9 cellular contexts compared by ENCODE assay signal in genomic region chr2:85741811-85742507, GRCh38. TPM values are rescaled to one million over a fixed set of nuclear protein-coding genes. Genes with fewer than 3 reads are reported as not detected.
DNase-seq lines count a peak whose midpoint lies in the region; ATAC-seq, FAIRE-seq and TF ChIP-seq lines count a peak whose summit lies in the region.
"Had no signal": no experiment of that assay in that cellular context is flagged by ENCODE, and none has a peak within 500 bp of the region (broad histone marks: within the 10 kb centered on the region; RNA-seq: fewer than 3 reads in every experiment).

No MANE protein-coding gene starts in this region.

- peak overlapping the region; percentile 38 for H3K4me3 Mint-ChIP-seq in mesothelial cell of epicardium
- no peak overlapping the region for H3K4me3 Mint-ChIP-seq in activated CD4-positive, alpha-beta memory T cell treated with anti-CD3 and anti-CD28 coated beads, Interleukin-2, amount 10 ng/mL, durations not matched to agents 7 days and 5 days
- H3K4me3 Mint-ChIP-seq: activated naive CD4-positive, alpha-beta T cell treated with anti-CD3 and anti-CD28 coated beads, Interleukin-2, amount 50 U/mL, for 24 hours had no signal

- CTCF ChIA-PET in BJ (lab: Yijun Ruan, JAX) (interaction anchor here (0.5 to 5.4 kb wide), 21 partner anchors 9 to 109 kb away, joined by 3 to 36 read pairs (median 4); partner anchors contain the start of gene ATOH8), GM10248 (lab: Yijun Ruan, JAX) (interaction anchor here (0.6 to 4.2 kb wide), 11 partner anchors 9 to 349 kb away, joined by 3 to 32 read pairs (median 5); partner anchors contain the start of gene ST3GAL5)
- CTCF ChIA-PET in activated CD4-positive, alpha-beta memory T cell treated with anti-CD3 and anti-CD28 coated beads, Interleukin-2, amount 10 ng/mL, durations not matched to agents 7 days and 5 days (lab: Charles Lee): interaction anchor here (0.6 to 1.7 kb wide), 4 partner anchors 9 to 176 kb away, joined by 3 to 5 read pairs (median 4); no protein-coding TSS in a partner anchor

- peaks cover 1% of the 10 kb centered on the region for H3K27me3 Mint-ChIP-seq in mesothelial cell of epicardium (ENCODE audit: low read depth)
- peaks cover 86% of the 10 kb centered on the region for H3K27me3 Mint-ChIP-seq in activated CD4-positive, alpha-beta memory T cell treated with anti-CD3 and anti-CD28 coated beads, Interleukin-2, amount 10 ng/mL, durations not matched to agents 7 days and 5 days

- POLR2A ChIA-PET in BJ (lab: Charles Lee): interaction anchor here (0.8 to 1.2 kb wide), 3 partner anchors 12 to 30 kb away, joined by 3 to 4 read pairs (median 3); partner anchors contain the start of gene ATOH8
- POLR2A ChIA-PET in GM10248 (lab: Yijun Ruan, JAX): no interaction called here
- POLR2A ChIA-PET in activated CD4-positive, alpha-beta memory T cell treated with anti-CD3 and anti-CD28 coated beads, Interleukin-2, amount 10 ng/mL, durations not matched to agents 7 days and 5 days (lab: Charles Lee): interaction anchor here (0.6 kb wide), 1 partner anchor 61 kb away, joined by 3 read pairs; no protein-coding TSS in a partner anchor

- peaks cover 53% of the 10 kb centered on the region for H3K4me1 Mint-ChIP-seq in mesothelial cell of epicardium
- no peaks in the 10 kb centered on the region for H3K4me1 Mint-ChIP-seq in activated CD4-positive, alpha-beta memory T cell treated with anti-CD3 and anti-CD28 coated beads, Interleukin-2, amount 10 ng/mL, durations not matched to agents 7 days and 5 days
- H3K4me1 Mint-ChIP-seq: activated naive CD4-positive, alpha-beta T cell treated with anti-CD3 and anti-CD28 coated beads, Interleukin-2, amount 50 U/mL, for 24 hours had no signal

- H3K36me3 Mint-ChIP-seq in mesothelial cell of epicardium: peaks cover 2% of the 10 kb centered on the region
- no peaks in the 10 kb centered on the region for H3K36me3 Mint-ChIP-seq in activated CD4-positive, alpha-beta memory T cell treated with anti-CD3 and anti-CD28 coated beads, Interleukin-2, amount 10 ng/mL, durations not matched to agents 7 days and 5 days (ENCODE audit: low read depth)
- H3K36me3 Mint-ChIP-seq: activated naive CD4-positive, alpha-beta T cell treated with anti-CD3 and anti-CD28 coated beads, Interleukin-2, amount 50 U/mL, for 24 hours had no signal

- no peak overlapping the region; the same call in 1 of the 2 replicates for H3K4me3 ChIP-seq in BJ (ENCODE audit: low read depth, low read length)
- H3K4me3 ChIP-seq in dorsolateral prefrontal cortex: peak overlapping the region in 44 of 59 donors; percentile 2 to 56 (median 26)

- peak; percentile 59 for FAIRE-seq in urothelium cell line (lab: Jason Lieb, UNC)

- intact Hi-C loops in dorsolateral prefrontal cortex (cut with DNase I): loop anchor here (1.0 to 10.0 kb wide), 2 partner anchors 30 to 143 kb away; partner anchors contain the start of gene ST3GAL5 (in 1 of the 2)

- no peaks in the 10 kb centered on the region for H3K9me3 Mint-ChIP-seq in mesothelial cell of epicardium
- no peaks in the 10 kb centered on the region for H3K9me3 Mint-ChIP-seq in activated CD4-positive, alpha-beta memory T cell treated with anti-CD3 and anti-CD28 coated beads, Interleukin-2, amount 10 ng/mL, durations not matched to agents 7 days and 5 days
- H3K9me3 Mint-ChIP-seq: activated naive CD4-positive, alpha-beta T cell treated with anti-CD3 and anti-CD28 coated beads, Interleukin-2, amount 50 U/mL, for 24 hours had no signal

- peak overlapping the region; percentile 78 to 100 (median 98) for H3K27ac ChIP-seq in dorsolateral prefrontal cortex

- TF ChIP-seq CTCF in BJ (IDR thresholded peaks at IDR 0.05; ENCODE audit: insufficient read depth, low read depth, low read length) (peak; percentile 13; the same call in 1 of the 2 replicates), dorsolateral prefrontal cortex (IDR thresholded peaks at IDR 0.05 in 54 of 56, conservative IDR thresholded peaks at IDR 0.05 in 2 of 56; ENCODE audit: low read depth in 1 of 56, partially characterized antibody in 56 of 56) (peak in 10 of 56 donors; percentile 9 to 27 (median 16)), mesothelial cell of epicardium (IDR thresholded peaks at IDR 0.05; ENCODE audit: unreplicated experiment) (no peak), GM10248 (IDR thresholded peaks at IDR 0.05; ENCODE audit: control extremely low read depth, extremely low read depth, low read depth, missing control alignments) (no peak)

- DNase-seq in BJ (ENCODE audit: low read depth): no peak
- DNase-seq in NCI-H2227 (lab: John Stamatoyannopoulos, UW; ENCODE audit: unreplicated experiment): peak; percentile 82
- DNase-seq in dorsolateral prefrontal cortex: peak in 9 of 10 donors; percentile 47 to 85 (median 75)
- no peak for DNase-seq in mesothelial cell of epicardium (ENCODE audit: low spot score in 2 of 2, unreplicated experiment in 2 of 2)
- peak; percentile 71 for DNase-seq in urothelium cell line (ENCODE audit: low spot score)
- DNase-seq in GM10248 (ENCODE audit: extremely low spot score): no peak
- DNase-seq in activated CD4-positive, alpha-beta memory T cell treated with anti-CD3 and anti-CD28 coated beads, Interleukin-2, amount 10 ng/mL, durations not matched to agents 7 days and 5 days: no peak

- peak overlapping the region; percentile 98 for H3K27ac Mint-ChIP-seq in mesothelial cell of epicardium
- H3K27ac Mint-ChIP-seq in activated CD4-positive, alpha-beta memory T cell treated with anti-CD3 and anti-CD28 coated beads, Interleukin-2, amount 10 ng/mL, durations not matched to agents 7 days and 5 days: no peak overlapping the region
- H3K27ac Mint-ChIP-seq: activated naive CD4-positive, alpha-beta T cell treated with anti-CD3 and anti-CD28 coated beads, Interleukin-2, amount 50 U/mL, for 24 hours had no signal

- ATAC-seq in GM21619 (IDR thresholded peaks at IDR 0.05; ENCODE audit: unreplicated experiment): no peak

- H3K27me3 ChIP-seq in BJ (ENCODE audit: control insufficient read depth, insufficient read depth, low read length) (no peaks in the 10 kb centered on the region), dorsolateral prefrontal cortex (no peaks in the 10 kb centered on the region)

- no peaks in the 10 kb centered on the region for H3K36me3 ChIP-seq in BJ (ENCODE audit: control insufficient read depth, insufficient read depth, low read length)

RNA-seq across cellular contexts. Expression of gene ATOH8, which starts 11.8 kb away (rescaled TPM):
- 12.5 and 19.5 TPM in 2 replicates for polyA plus RNA-seq in BJ (2011; rRNA removed)
- polyA minus RNA-seq in BJ (2011; rRNA and poly(A)+ RNA removed): 18.8 and 22.2 TPM in 2 replicates
- total RNA-seq in dorsolateral prefrontal cortex (10 to 100 TPM in 97 of 120 experiments, 1 to 10 TPM in 23; 4.6 to 58.9 (median 14.7) TPM), mesothelial cell of epicardium (12.6 to 13.8 TPM (median 12.7 TPM) in 3 replicates)
- under 1 TPM; 0.55 to 0.78 TPM for total RNA-seq in activated CD4-positive, alpha-beta memory T cell treated with anti-CD3 and anti-CD28 coated beads, Interleukin-2, amount 10 ng/mL, durations not matched to agents 7 days and 5 days

RNA-seq across cellular contexts. Expression of gene GNLY, which starts 47.8 kb away (rescaled TPM):
- polyA plus RNA-seq in BJ (2011; rRNA removed): not detected in 2 replicates
- polyA minus RNA-seq in BJ (2011; rRNA and poly(A)+ RNA removed): not detected in 2 replicates
- total RNA-seq in dorsolateral prefrontal cortex (10 to 100 TPM in 6 of 120 experiments, 1 to 10 TPM in 105, under 1 TPM in 7, not detected in 2; 0.48 to 16.9 (median 3.9) TPM), mesothelial cell of epicardium (0.43 TPM in 1 of 3 replicates, not detected in the others)
- total RNA-seq in activated CD4-positive, alpha-beta memory T cell treated with anti-CD3 and anti-CD28 coated beads, Interleukin-2, amount 10 ng/mL, durations not matched to agents 7 days and 5 days: 100 to 1,000 TPM; 569 to 599 TPM

Comparison
In these comparisons a context has a peak if more than half of its experiments do, and no peak if none do; other contexts are left out.
1. DNase-seq: peak in NCI-H2227 (single experiment), dorsolateral prefrontal cortex (9 of 10) and urothelium cell line (single experiment); none in BJ (single experiment), mesothelial cell of epicardium (0 of 2), GM10248 (single experiment) and activated CD4-positive, alpha-beta memory T cell treated with anti-CD3 and anti-CD28 coated beads, Interleukin-2, amount 10 ng/mL, durations not matched to agents 7 days and 5 days (single experiment).
2. RNA of gene GNLY, which starts 47.8 kb away (total RNA-seq): 569 to 599 TPM in activated CD4-positive, alpha-beta memory T cell treated with anti-CD3 and anti-CD28 coated beads, Interleukin-2, amount 10 ng/mL, durations not matched to agents 7 days and 5 days; 0.48 to 16.9 TPM in dorsolateral prefrontal cortex and 0.43 TPM in mesothelial cell of epicardium; every median in the first group is over 10 times any median in the second.